In genomic region chr6:72140795-72141194, GRCh38 we compare ENCODE assay signal across 19 cellular contexts.
DNase-seq lines count a peak whose midpoint lies in the region; ATAC-seq and TF ChIP-seq lines count a peak whose summit lies in the region.
"Had no signal": no experiment of that assay in that cellular context is flagged by ENCODE, and none has a peak within 500 bp of the region (broad histone marks: within the 10 kb centered on the region; RNA-seq: fewer than 3 reads in every experiment).

No MANE protein-coding gene starts in this region.

- no peaks in the 10 kb centered on the region for H3K4me1 ChIP-seq in CD8-positive, alpha-beta T cell (ENCODE audit: insufficient read depth, low read length)
- H3K4me1 ChIP-seq: left lung had no signal

- no peaks in the 10 kb centered on the region for H3K36me3 Mint-ChIP-seq in CD8-positive, alpha-beta T cell
- H3K36me3 Mint-ChIP-seq: activated naive CD8-positive, alpha-beta T cell; naive B cell had no signal

- no peak for DNase-seq in AG10803 (ENCODE audit: low read depth)
- DNase-seq in HS-5 (ENCODE audit: low read depth) = peak; percentile 8
- DNase-seq in iPS-NIHi7 (ENCODE audit: extremely low spot score) = peak; percentile 9
- DNase-seq in germinal center (ENCODE audit: low spot score) = no peak
- no peak for DNase-seq in CD8-positive, alpha-beta T cell
- no peak for DNase-seq in H4 (ENCODE audit: low spot score)
- DNase-seq: activated CD4-positive, alpha-beta T cell treated with anti-CD3 and anti-CD28 coated beads for 1 hour; CD4-positive, alpha-beta T cell; GDM1; hippocampal formation; left lung; naive B cell; NCI-H146; T-helper 17 cell had no signal

- H3K27me3 ChIP-seq in CD8-positive, alpha-beta T cell (ENCODE audit: insufficient read depth, low read length) = no peaks in the 10 kb centered on the region
- H3K27me3 ChIP-seq: left lung had no signal

- ATAC-seq in SK-N-SH treated with all-trans-retinoic acid at 6 μM for 48 hours (0 out of 3 replicates have a peak, but pooled peaks have one; percentile 41), GM21526 (IDR thresholded peaks at IDR 0.05; ENCODE audit: low FRiP score, unreplicated experiment) (no peak)
- ATAC-seq in CD8-positive, alpha-beta T cell = no peak
- ATAC-seq: HepG2, left lung, T-helper 17 cell had no signal

- no peaks in the 10 kb centered on the region for H3K9me3 ChIP-seq in CD8-positive, alpha-beta T cell (ENCODE audit: low read length)

- intact Hi-C loops in CD8-positive, alpha-beta T cell (cut with DNase I, micrococcal nuclease) = no loop called here

- peak; percentile 13; the same call in 1 of the 2 replicates for TF ChIP-seq CTCF in AG10803 (conservative IDR thresholded peaks at IDR 0.05; ENCODE audit: low read length)
- TF ChIP-seq CTCF in CD8-positive, alpha-beta T cell (IDR thresholded peaks at IDR 0.05) = no peak

- CTCF ChIA-PET in CD8-positive, alpha-beta T cell (lab: Charles Lee) = no interaction called here

- peaks cover 3% of the 10 kb centered on the region for H3K9me3 Mint-ChIP-seq in CD8-positive, alpha-beta T cell
- H3K9me3 Mint-ChIP-seq: central memory CD8-positive, alpha-beta T cell had no signal

- H3K27me3 Mint-ChIP-seq in CD8-positive, alpha-beta T cell (ENCODE audit: low read depth) = no peaks in the 10 kb centered on the region
- H3K27me3 Mint-ChIP-seq: activated naive CD8-positive, alpha-beta T cell; CD4-positive, alpha-beta T cell; central memory CD8-positive, alpha-beta T cell; naive B cell; T-helper 17 cell had no signal

- H3K4me1 Mint-ChIP-seq in CD8-positive, alpha-beta T cell (ENCODE audit: low read depth) = no peaks in the 10 kb centered on the region
- H3K4me1 Mint-ChIP-seq: central memory CD8-positive, alpha-beta T cell; naive B cell; T-helper 17 cell had no signal

- H3K27ac Mint-ChIP-seq in CD8-positive, alpha-beta T cell = no peak overlapping the region
- H3K27ac Mint-ChIP-seq: activated naive CD8-positive, alpha-beta T cell; CD4-positive, alpha-beta T cell; naive B cell; T-helper 17 cell had no signal

- no peak overlapping the region for H3K4me3 ChIP-seq in AG10803 (ENCODE audit: low read length)
- no peak overlapping the region for H3K4me3 ChIP-seq in CD8-positive, alpha-beta T cell (ENCODE audit: low read depth, low read length)
- H3K4me3 ChIP-seq: left lung had no signal

- H3K36me3 ChIP-seq in CD8-positive, alpha-beta T cell (ENCODE audit: insufficient read depth, low read length) = no peaks in the 10 kb centered on the region
- H3K36me3 ChIP-seq: left lung had no signal

- H3K4me3 Mint-ChIP-seq in CD8-positive, alpha-beta T cell = no peak overlapping the region
- H3K4me3 Mint-ChIP-seq: activated naive CD8-positive, alpha-beta T cell; CD4-positive, alpha-beta T cell; central memory CD8-positive, alpha-beta T cell; naive B cell; T-helper 17 cell had no signal

- H3K27ac ChIP-seq in CD8-positive, alpha-beta T cell (ENCODE audit: low read depth, low read length) = no peak overlapping the region
- H3K27ac ChIP-seq: left lung had no signal

- POLR2A ChIA-PET in CD8-positive, alpha-beta T cell (lab: Charles Lee) = no interaction called here

TF ChIP-seq in SK-N-SH treated with all-trans-retinoic acid at 6 μM for 48 hours, 23 proteins besides CTCF, POLR2A, EP300 and RAD21:
- TF ChIP-seq, protein P1, sequence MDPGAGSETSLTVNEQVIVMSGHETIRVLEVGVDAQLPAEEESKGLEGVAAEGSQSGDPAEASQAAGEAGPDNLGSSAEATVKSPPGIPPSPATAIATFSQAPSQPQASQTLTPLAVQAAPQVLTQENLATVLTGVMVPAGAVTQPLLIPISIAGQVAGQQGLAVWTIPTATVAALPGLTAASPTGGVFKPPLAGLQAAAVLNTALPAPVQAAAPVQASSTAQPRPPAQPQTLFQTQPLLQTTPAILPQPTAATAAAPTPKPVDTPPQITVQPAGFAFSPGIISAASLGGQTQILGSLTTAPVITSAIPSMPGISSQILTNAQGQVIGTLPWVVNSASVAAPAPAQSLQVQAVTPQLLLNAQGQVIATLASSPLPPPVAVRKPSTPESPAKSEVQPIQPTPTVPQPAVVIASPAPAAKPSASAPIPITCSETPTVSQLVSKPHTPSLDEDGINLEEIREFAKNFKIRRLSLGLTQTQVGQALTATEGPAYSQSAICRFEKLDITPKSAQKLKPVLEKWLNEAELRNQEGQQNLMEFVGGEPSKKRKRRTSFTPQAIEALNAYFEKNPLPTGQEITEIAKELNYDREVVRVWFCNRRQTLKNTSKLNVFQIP (CRISPR knock-in tag; IDR thresholded peaks at IDR 0.05; ENCODE audit: borderline replicate concordance, low read depth) = no peak
- no peak for TF ChIP-seq ARNTL (CRISPR knock-in tag; IDR thresholded peaks at IDR 0.05; ENCODE audit: borderline replicate concordance, low read depth)
TF ChIP-seq in SK-N-SH treated with all-trans-retinoic acid at 6 μM for 48 hours: peak in this region for 0.

Comparison
In these comparisons a context has a peak if more than half of its experiments do, and no peak if none do; other contexts are left out.
1. DNase-seq: peak in HS-5 (single experiment) and iPS-NIHi7 (single experiment); none in AG10803 (single experiment), germinal center (single experiment), CD8-positive, alpha-beta T cell (0 of 7) and H4 (single experiment).